ENCODE assay signal across 8 cellular contexts in the genomic region with DNA sequence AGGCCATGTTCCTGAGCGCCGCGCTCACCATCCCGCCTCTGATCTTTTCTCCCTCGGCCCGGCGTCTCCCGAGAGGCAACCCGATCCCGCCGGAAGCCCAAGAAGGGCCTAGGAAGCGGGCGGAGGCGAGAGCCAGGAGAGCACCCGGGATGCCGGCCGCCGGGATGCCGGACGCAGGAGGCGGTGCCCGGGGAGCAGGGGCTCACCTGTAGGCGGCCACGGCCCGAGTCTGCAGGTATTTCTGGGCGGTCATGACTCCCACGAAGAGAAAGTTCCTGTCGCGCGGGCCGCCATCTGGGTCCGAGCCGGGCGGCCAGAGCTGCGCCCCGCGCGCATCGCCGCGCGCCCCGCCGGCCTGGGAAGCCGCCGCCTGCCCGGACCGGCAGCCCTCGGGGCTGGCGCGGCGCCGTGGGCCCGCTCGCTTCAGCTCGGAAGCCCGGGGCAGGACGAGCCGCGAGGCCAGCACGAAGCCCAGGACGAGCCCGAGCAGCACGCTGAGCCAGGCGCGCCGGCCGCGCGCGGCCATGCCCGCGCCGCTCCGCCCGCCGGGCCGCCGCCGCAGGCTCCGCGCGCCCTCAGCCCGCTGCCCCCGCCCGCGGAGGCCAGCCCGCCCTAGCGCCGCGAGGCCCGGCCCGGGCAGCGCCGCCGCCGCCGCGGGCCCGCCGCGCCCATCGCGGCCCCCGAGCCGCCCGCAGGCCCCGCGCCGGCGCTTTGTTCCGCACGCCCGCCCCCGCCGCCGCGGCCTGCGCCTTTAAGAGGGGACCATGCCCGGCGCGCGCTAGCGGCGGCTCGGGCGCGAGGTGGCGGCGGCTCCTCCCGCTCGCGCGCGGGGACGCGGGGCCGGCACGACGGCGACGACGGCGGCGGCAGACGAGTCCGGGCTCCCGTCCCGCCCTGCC. TPM values are rescaled to one million over a fixed set of nuclear protein-coding genes. Genes with fewer than 3 reads are reported as not detected.
A peak's percentile ranks its signal among the peaks of the same experiment; 100 is the strongest.
DNase-seq lines count a peak whose midpoint lies in the region; ATAC-seq lines count a peak whose summit lies in the region.

No MANE protein-coding gene starts in this region.

- H3K27ac Mint-ChIP-seq in activated naive CD8-positive, alpha-beta T cell = peak overlapping the region; percentile 96

- no peaks in the 10 kb centered on the region for H3K9me3 Mint-ChIP-seq in activated naive CD8-positive, alpha-beta T cell (ENCODE audit: low read depth)

- DNase-seq in stimulated activated CD4-positive, alpha-beta T cell treated with anti-CD3 and anti-CD28 coated beads, Interleukin-2, amount 100 ng/mL, for 24 hours = peak; percentile 33 to 43
- no peak for DNase-seq in stimulated activated CD4-positive, alpha-beta T cell treated with anti-CD3 and anti-CD28 coated beads, Interleukin-4, amount 100 ng/mL, for 4 hours
- peak; percentile 52 for DNase-seq in NCI-H345 (lab: John Stamatoyannopoulos, UW)
- peak; percentile 55 for DNase-seq in left cardiac atrium
- peak; percentile 79 for DNase-seq in retina
- no peak for DNase-seq in inferior parietal cortex (ENCODE audit: extremely low spot score)

- intact Hi-C loops in left cardiac atrium (cut with DNase I) = loop anchor here in 1 of 2 donors (5.0 kb wide), 1 partner anchor 64 kb away; no protein-coding TSS in a partner anchor

- peaks cover 16% of the 10 kb centered on the region for H3K36me3 Mint-ChIP-seq in activated naive CD8-positive, alpha-beta T cell

- ATAC-seq in HG02852 (IDR thresholded peaks at IDR 0.05; ENCODE audit: unreplicated experiment) (peak; percentile 40), left cardiac atrium (peak; percentile 36 to 58)

- peaks cover 62% of the 10 kb centered on the region for H3K4me1 Mint-ChIP-seq in activated naive CD8-positive, alpha-beta T cell (ENCODE audit: low read depth)

- peak overlapping the region; percentile 90 for H3K4me3 Mint-ChIP-seq in activated naive CD8-positive, alpha-beta T cell

- no peaks in the 10 kb centered on the region for H3K27me3 Mint-ChIP-seq in activated naive CD8-positive, alpha-beta T cell

RNA-seq across cellular contexts. Expression of a gene that starts 0.7 kb away (rescaled TPM):
- total RNA-seq in left cardiac atrium = 10 to 100 TPM; 18.8 to 42.0 TPM

RNA-seq across cellular contexts. Expression of a gene that starts 26.1 kb away (rescaled TPM):
- total RNA-seq in left cardiac atrium = 10 to 100 TPM; 37.7 to 66.2 TPM

RNA-seq across cellular contexts. Expression of a gene that starts 43.9 kb away (rescaled TPM):
- 10 to 100 TPM; 26.7 to 36.7 TPM for total RNA-seq in left cardiac atrium

Comparison
In these comparisons a context has a peak if more than half of its experiments do, and no peak if none do; other contexts are left out.
1. DNase-seq: peak in stimulated activated CD4-positive, alpha-beta T cell treated with anti-CD3 and anti-CD28 coated beads, Interleukin-2, amount 100 ng/mL, for 24 hours (2 of 2), NCI-H345 (single experiment), left cardiac atrium (single experiment) and retina (single experiment); none in stimulated activated CD4-positive, alpha-beta T cell treated with anti-CD3 and anti-CD28 coated beads, Interleukin-4, amount 100 ng/mL, for 4 hours (0 of 2) and inferior parietal cortex (single experiment).